ENCODE assay signal across 21 cellular contexts in genomic region chr12:18387706-18388105, GRCh38.
A peak's percentile ranks its signal among the peaks of the same experiment; 100 is the strongest.
DNase-seq lines count a peak whose midpoint lies in the region; ATAC-seq and TF ChIP-seq lines count a peak whose summit lies in the region.
"Had no signal": no experiment of that assay in that cellular context is flagged by ENCODE, and none has a peak within 500 bp of the region (broad histone marks: within the 10 kb centered on the region; RNA-seq: fewer than 3 reads in every experiment).

No MANE protein-coding gene starts in this region.

- H2AK9ac ChIP-seq in IMR-90 (replicated peaks; ENCODE audit: low read depth, low read length, poor library complexity), result no peak overlapping the region

- BruUV-seq in IMR-90 (replicated peaks; lab: Mats Ljungman, UMichigan), result no TSS peak

- no peaks in the 10 kb centered on the region for H3K79me1 ChIP-seq in IMR-90 (ENCODE audit: low read depth in 1 of 2, low read length in 2 of 2)

- TF ChIP-seq CTCF in IMR-90 (conservative IDR thresholded peaks at IDR 0.05; ENCODE audit: low read depth, low read length), result no peak
- no peak for TF ChIP-seq CTCF in brain microvascular endothelial cell (IDR thresholded peaks at IDR 0.05; ENCODE audit: low read depth, low read length, missing control alignments)
- TF ChIP-seq CTCF in colonic mucosa (IDR thresholded peaks at IDR 0.05), result no peak

- dilution Hi-C loops in IMR-90 (cut with HindIII; ENCODE audit: low sequenced_read_pairs, unreplicated experiment), result no loop called here

- no peaks in the 10 kb centered on the region for H3K9me1 ChIP-seq in IMR-90 (ENCODE audit: insufficient read depth, low read length)

- no peak overlapping the region for H4K8ac ChIP-seq in IMR-90 (ENCODE audit: low read depth in 2 of 2, low read length in 2 of 2)

- DNase-seq in IMR-90, result peak; percentile 19
- peak; percentile 61 for DNase-seq in OCI-M1 (lab: John Stamatoyannopoulos, UW)
- peak; percentile 29 for DNase-seq in brain microvascular endothelial cell
- peak; percentile 40 for DNase-seq in iris pigment epithelial cell (ENCODE audit: low read depth)
- no peak for DNase-seq in DMS153 (lab: John Stamatoyannopoulos, UW)
- no peak for DNase-seq in NOMO-1 (lab: John Stamatoyannopoulos, UW; ENCODE audit: unreplicated experiment in 2 of 2)
- DNase-seq in colonic mucosa, result no peak
- DNase-seq: 8988T; ACHN; AML-193; BE2C; Calu3; CD4-positive, alpha-beta T cell; CD8-positive, alpha-beta memory T cell; DND-41; GOT3; HFFc6 had no signal

- H3K36me3 ChIP-seq in IMR-90 (ENCODE audit: control insufficient read depth, insufficient read depth, low read length), result no peaks in the 10 kb centered on the region
- H3K36me3 ChIP-seq in brain microvascular endothelial cell (replicated peaks), result no peaks in the 10 kb centered on the region
- H3K36me3 ChIP-seq in colonic mucosa, result no peaks in the 10 kb centered on the region
- H3K36me3 ChIP-seq: BE2C; BLaER1 treated with 17β-estradiol and CSF1 and Interleukin-3, amounts not matched to agents 10 nM and 100 nM; HAP-1 had no signal

- in situ Hi-C loops in IMR-90 (cut with MboI; ENCODE audit: low sequenced_read_pairs), result no loop called here
- in situ Hi-C loops in brain microvascular endothelial cell (cut with HindIII; ENCODE audit: low pct_ligation_motif_present, low sequenced_read_pairs), result no loop called here

- no CpG with 5 or more reads among the region's 6 CpGs for WGBS in IMR-90 (ENCODE audit: extremely low coverage in 2 of 2, insufficient read length in 1 of 2), 2 experiments

- no peak for ATAC-seq in IMR-90 (ENCODE audit: low read depth)
- no peak for ATAC-seq in HG03045 (IDR thresholded peaks at IDR 0.05; ENCODE audit: unreplicated experiment)
- ATAC-seq: A549 had no signal

- no peak overlapping the region for H3K18ac ChIP-seq in IMR-90 (ENCODE audit: low read depth, low read length)

- H3K4me1 ChIP-seq in IMR-90 (ENCODE audit: control insufficient read depth, insufficient read depth, low read length) (no peaks in the 10 kb centered on the region; the same call in 1 of the 2 replicates), colonic mucosa (no peaks in the 10 kb centered on the region)
- H3K4me1 ChIP-seq: BE2C had no signal

- H4K5ac ChIP-seq in IMR-90 (ENCODE audit: low read depth, low read length), result no peak overlapping the region

- H4K20me1 ChIP-seq in IMR-90 (ENCODE audit: insufficient read depth, low read length), result no peaks in the 10 kb centered on the region
- H4K20me1 ChIP-seq: BLaER1 treated with 17β-estradiol and CSF1 and Interleukin-3, amounts not matched to agents 10 nM and 100 nM had no signal

- H3K4me3 ChIP-seq in IMR-90 (ENCODE audit: insufficient read depth, low read depth, low read length) (no peak overlapping the region), brain microvascular endothelial cell (ENCODE audit: low read depth, low read length) (no peak overlapping the region), colonic mucosa (no peak overlapping the region)
- H3K4me3 ChIP-seq: A549; BLaER1 treated with 17β-estradiol and CSF1 and Interleukin-3, amounts not matched to agents 10 nM and 100 nM; HAP-1 had no signal

- no peak overlapping the region for H2AK5ac ChIP-seq in IMR-90 (ENCODE audit: low read depth, low read length)

- H3K4ac ChIP-seq in IMR-90 (ENCODE audit: low read depth, low read length), result no peak overlapping the region

- TF ChIP-seq RAD21 in IMR-90 (IDR thresholded peaks at IDR 0.05; ENCODE audit: low read length), result no peak

- no peak overlapping the region for H3K4me2 ChIP-seq in IMR-90 (ENCODE audit: low read depth, low read length)
- H3K4me2 ChIP-seq: A549 had no signal

- no peak overlapping the region; the same call in 1 of the 2 replicates for H2BK20ac ChIP-seq in IMR-90 (ENCODE audit: low read depth, low read length)

- intact Hi-C loops in IMR-90 (cut with micrococcal nuclease), result no loop called here
- intact Hi-C loops in colonic mucosa (cut with DNase I), result no loop called here

- CTCF ChIA-PET in IMR-90 (lab: Yijun Ruan, JAX), result no interaction called here

- H3K9me3 ChIP-seq in IMR-90 (ENCODE audit: control insufficient read depth, insufficient read depth, low read length) (no peaks in the 10 kb centered on the region), colonic mucosa (no peaks in the 10 kb centered on the region)
- H3K9me3 ChIP-seq: A549, BE2C, HAP-1 had no signal

- no peak overlapping the region for H2BK5ac ChIP-seq in IMR-90 (ENCODE audit: low read depth, low read length, poor library complexity, severe bottlenecking)

- H3K14ac ChIP-seq in IMR-90 (replicated peaks; ENCODE audit: low read depth, low read length), result no peak overlapping the region

- no peak overlapping the region for H2BK120ac ChIP-seq in IMR-90 (ENCODE audit: low read depth, low read length)

- H3K27ac ChIP-seq in IMR-90 (ENCODE audit: insufficient read depth, low read length), result no peak overlapping the region
- no peak overlapping the region for H3K27ac ChIP-seq in brain microvascular endothelial cell
- no peak overlapping the region for H3K27ac ChIP-seq in colonic mucosa
- H3K27ac ChIP-seq: A549; BLaER1 treated with 17β-estradiol and CSF1 and Interleukin-3, amounts not matched to agents 10 nM and 100 nM had no signal

- no peak overlapping the region for H3K56ac ChIP-seq in IMR-90 (ENCODE audit: extremely low read depth, insufficient read depth, low read length)

- no peak overlapping the region for H3K9ac ChIP-seq in IMR-90 (ENCODE audit: low read depth, low read length)
- H3K9ac ChIP-seq in colonic mucosa (ENCODE audit: low read depth in 2 of 2, low read length in 2 of 2), result no peak overlapping the region
- H3K9ac ChIP-seq: BLaER1 treated with 17β-estradiol and CSF1 and Interleukin-3, amounts not matched to agents 10 nM and 100 nM had no signal

- no peak overlapping the region for H2AFZ ChIP-seq in IMR-90 (replicated peaks; ENCODE audit: low read length, poor library complexity)

- no peak overlapping the region for H3K23ac ChIP-seq in IMR-90 (ENCODE audit: low read depth, low read length)

- H3K27me3 ChIP-seq in IMR-90 (ENCODE audit: control insufficient read depth, insufficient read depth, low read length) (no peaks in the 10 kb centered on the region), brain microvascular endothelial cell (replicated peaks) (no peaks in the 10 kb centered on the region), colonic mucosa (no peaks in the 10 kb centered on the region)
- H3K27me3 ChIP-seq: BE2C; BLaER1 treated with 17β-estradiol and CSF1 and Interleukin-3, amounts not matched to agents 10 nM and 100 nM had no signal

- TF ChIP-seq POLR2A in IMR-90 (IDR thresholded peaks at IDR 0.05; ENCODE audit: low read depth, low read length), result no peak

- 0 out of 3 replicates have a peak overlapping the region, but pooled peaks have one; percentile 10 for H2BK15ac ChIP-seq in IMR-90 (ENCODE audit: low read depth, low read length)

- POLR2A ChIA-PET in IMR-90 (lab: Charles Lee; ENCODE audit: unreplicated experiment), result no interaction called here

- H4K91ac ChIP-seq in IMR-90 (ENCODE audit: insufficient read depth, low read depth, low read length), result no peak overlapping the region

TF ChIP-seq in IMR-90, 13 proteins besides CTCF, POLR2A, EP300 and RAD21:
- no peak for TF ChIP-seq MAZ (IDR thresholded peaks at IDR 0.05; ENCODE audit: borderline replicate concordance, low read depth, low read length)
- no peak for TF ChIP-seq BHLHE40 (IDR thresholded peaks at IDR 0.05; ENCODE audit: low read depth, low read length)
- TF ChIP-seq CHD1 (IDR thresholded peaks at IDR 0.05; ENCODE audit: low read depth, low read length), result no peak
- no peak for TF ChIP-seq MXI1 (IDR thresholded peaks at IDR 0.05; ENCODE audit: borderline replicate concordance, low read depth, low read length)
- TF ChIP-seq FOS (IDR thresholded peaks at IDR 0.05; ENCODE audit: low read depth, low read length), result no peak
- TF ChIP-seq ELK1 (IDR thresholded peaks at IDR 0.05; ENCODE audit: borderline replicate concordance, low read depth, low read length), result no peak
- no peak for TF ChIP-seq RFX5 (IDR thresholded peaks at IDR 0.05; ENCODE audit: low read depth, low read length)
- TF ChIP-seq RCOR1 (IDR thresholded peaks at IDR 0.05; ENCODE audit: insufficient replicate concordance, low read length), result no peak

Comparison
In these comparisons a context has a peak if more than half of its experiments do, and no peak if none do; other contexts are left out.
1. DNase-seq: peak in IMR-90 (single experiment), OCI-M1 (single experiment), brain microvascular endothelial cell (single experiment) and iris pigment epithelial cell (single experiment); none in DMS153 (single experiment), NOMO-1 (0 of 2) and colonic mucosa (single experiment).